ENCODE assay signal across 27 cellular contexts in the genomic region with DNA sequence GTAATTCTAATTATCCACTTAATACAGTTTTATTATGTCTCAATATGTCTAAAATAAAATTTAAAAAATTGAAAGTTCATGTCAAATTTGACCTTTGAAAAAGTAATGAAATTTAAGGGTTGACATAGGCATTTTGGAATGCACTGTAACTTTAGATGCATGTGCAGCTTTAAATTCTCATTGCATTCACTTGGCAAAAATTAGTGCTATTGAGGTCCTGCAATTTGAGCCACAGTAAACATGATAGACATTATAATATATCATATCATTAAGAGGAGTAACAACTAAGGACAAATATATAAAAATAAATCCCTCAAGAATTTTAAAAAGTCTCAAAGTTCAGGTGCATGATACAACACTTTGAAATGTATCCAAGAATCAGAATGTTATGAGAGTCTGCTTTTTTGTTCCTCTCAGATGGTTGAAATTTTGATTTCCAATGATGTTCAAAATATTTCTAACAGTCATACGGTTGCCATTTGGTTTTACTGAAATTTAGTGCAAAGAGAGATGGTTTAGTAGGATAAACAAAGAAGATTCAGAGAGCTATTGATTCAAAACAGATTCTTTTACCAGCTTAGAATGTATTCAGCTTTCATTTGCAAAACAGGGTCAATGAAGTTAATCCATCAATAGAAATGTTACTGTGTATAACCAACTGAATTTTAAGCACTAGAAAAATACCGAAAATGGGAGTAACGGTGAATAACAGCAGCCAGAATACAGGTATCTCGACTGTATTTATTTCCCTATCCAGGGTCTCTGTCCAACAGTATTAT.
"Had no signal": no experiment of that assay in that cellular context is flagged by ENCODE, and none has a peak within 500 bp of the region (broad histone marks: within the 10 kb centered on the region; RNA-seq: fewer than 3 reads in every experiment).

No MANE protein-coding gene starts in this region.

- H3K9me3 Mint-ChIP-seq: activated naive CD4-positive, alpha-beta T cell treated with anti-CD3 and anti-CD28 coated beads, Interleukin-2, amount 50 U/mL, for 24 hours; nephron; stimulated activated naive B cell treated with anti-CD40 and anti-IgM and Interleukin-4, amounts not matched to agents 10 μg/mL and 1 μg/mL and 100 μg/mL, for 72 hours had no signal

- ATAC-seq: effector memory CD8-positive, alpha-beta T cell; esophagus mucosa; gastroesophageal sphincter; heart left ventricle; left ventricle myocardium superior; right lobe of liver; stimulated activated naive B cell treated with anti-CD40 and anti-IgM and Interleukin-4, amounts not matched to agents 10 μg/mL and 1 μg/mL and 100 μg/mL, for 72 hours had no signal

- H3K36me3 Mint-ChIP-seq: activated naive CD4-positive, alpha-beta T cell treated with anti-CD3 and anti-CD28 coated beads, Interleukin-2, amount 50 U/mL, for 24 hours; stimulated activated naive B cell treated with anti-CD40 and anti-IgM and Interleukin-4, amounts not matched to agents 10 μg/mL and 1 μg/mL and 100 μg/mL, for 72 hours had no signal

- H3K27me3 Mint-ChIP-seq: activated naive CD4-positive, alpha-beta T cell treated with anti-CD3 and anti-CD28 coated beads, Interleukin-2, amount 50 U/mL, for 24 hours; effector memory CD8-positive, alpha-beta T cell; stimulated activated naive B cell treated with anti-CD40 and anti-IgM and Interleukin-4, amounts not matched to agents 10 μg/mL and 1 μg/mL and 100 μg/mL, for 72 hours had no signal

- H3K36me3 ChIP-seq: ascending aorta, brain microvascular endothelial cell, gastroesophageal sphincter, heart left ventricle, right lobe of liver, transverse colon had no signal

- H3K4me1 ChIP-seq: ascending aorta, right lobe of liver had no signal

- H3K9me3 ChIP-seq: ascending aorta, gastroesophageal sphincter, heart left ventricle, right lobe of liver, transverse colon had no signal

- H3K27ac ChIP-seq: ascending aorta, gastroesophageal sphincter, heart left ventricle, right lobe of liver had no signal

- H3K27ac Mint-ChIP-seq: activated naive CD4-positive, alpha-beta T cell treated with anti-CD3 and anti-CD28 coated beads, Interleukin-2, amount 50 U/mL, for 24 hours; effector memory CD8-positive, alpha-beta T cell; stimulated activated naive B cell treated with anti-CD40 and anti-IgM and Interleukin-4, amounts not matched to agents 10 μg/mL and 1 μg/mL and 100 μg/mL, for 72 hours had no signal

- H3K27me3 ChIP-seq: ascending aorta, brain microvascular endothelial cell, dorsolateral prefrontal cortex, gastroesophageal sphincter, heart left ventricle, right lobe of liver, transverse colon had no signal

- H3K4me3 ChIP-seq: ascending aorta, gastroesophageal sphincter, heart left ventricle, right lobe of liver had no signal

- H3K4me3 Mint-ChIP-seq: activated naive CD4-positive, alpha-beta T cell treated with anti-CD3 and anti-CD28 coated beads, Interleukin-2, amount 50 U/mL, for 24 hours; effector memory CD8-positive, alpha-beta T cell; nephron; stimulated activated naive B cell treated with anti-CD40 and anti-IgM and Interleukin-4, amounts not matched to agents 10 μg/mL and 1 μg/mL and 100 μg/mL, for 72 hours had no signal

- DNase-seq: activated gamma-delta T cell treated with Interleukin-2 at 50 U/mL for 16 hours; activated T-cell treated with anti-CD3 and anti-CD28 coated beads, Interleukin-2, amount 50 U/mL, for 1 hour; brain microvascular endothelial cell; caudate nucleus; dorsolateral prefrontal cortex; effector memory CD8-positive, alpha-beta T cell; heart left ventricle; left ventricle myocardium superior; mammary epithelial cell; nucleus accumbens; posterior cingulate gyrus; right lobe of liver; small intestine; stimulated activated CD4-positive, alpha-beta T cell treated with anti-CD3 and anti-CD28 coated beads, Interleukin-15, amount 100 ng/mL, for 24 hours; stimulated activated CD4-positive, alpha-beta T cell treated with anti-CD3 and anti-CD28 coated beads, Interleukin-2, amount 100 ng/mL, for 48 hours; stimulated activated CD8-positive, alpha-beta memory T cell treated with anti-CD3 and anti-CD28 coated beads, Interleukin-4, amount 100 ng/mL, for 48 hours; stimulated activated naive B cell treated with anti-CD40 and anti-IgM and Interleukin-4, amounts not matched to agents 10 μg/mL and 1 μg/mL and 100 μg/mL, for 72 hours; T-helper 9 cell; transverse colon had no signal

- H3K4me1 Mint-ChIP-seq: activated naive CD4-positive, alpha-beta T cell treated with anti-CD3 and anti-CD28 coated beads, Interleukin-2, amount 50 U/mL, for 24 hours; stimulated activated naive B cell treated with anti-CD40 and anti-IgM and Interleukin-4, amounts not matched to agents 10 μg/mL and 1 μg/mL and 100 μg/mL, for 72 hours had no signal

- FAIRE-seq: endothelial cell of umbilical vein, islet of Langerhans, small intestine, urothelium cell line had no signal
